ENCODE assay signal across 8 cellular contexts in genomic region chr3:177201707-177202397, GRCh38. TPM values are rescaled to one million over a fixed set of nuclear protein-coding genes. Genes with fewer than 3 reads are reported as not detected.
DNase-seq lines count a peak whose midpoint lies in the region; TF ChIP-seq lines count a peak whose summit lies in the region.

No MANE protein-coding gene starts in this region.

- H3K9me2 ChIP-seq in PC-9 (ENCODE audit: insufficient read depth) = no peaks in the 10 kb centered on the region

- H2AFZ ChIP-seq in PC-9 = no peak overlapping the region

- CTCF ChIA-PET in PC-9 (lab: Charles Lee) = no interaction called here

- intact Hi-C loops in PC-9 (cut with micrococcal nuclease; ENCODE audit: unreplicated experiment) = no loop called here

- no peak overlapping the region for H3K4me3 ChIP-seq in PC-9

- no peaks in the 10 kb centered on the region for H3K36me3 ChIP-seq in PC-9 (ENCODE audit: low read depth)

- H3K4me2 ChIP-seq in PC-9 = no peak overlapping the region

- BruUV-seq in PC-9 (replicated peaks; lab: Mats Ljungman, UMichigan) = no TSS peak

- no peaks in the 10 kb centered on the region for H3K27me3 ChIP-seq in PC-9 (ENCODE audit: insufficient read depth, low read depth)

- H3F3A ChIP-seq in PC-9 (ENCODE audit: insufficient read depth, low read depth) = peaks cover 20% of the 10 kb centered on the region; the same call in 1 of the 2 replicates

- DNase-seq in GM10266 (ENCODE audit: extremely low spot score) (peak; percentile 92), H4 (ENCODE audit: low spot score) (peak; percentile 90), NAMALWA (ENCODE audit: low spot score) (peak; percentile 61), cerebellar nuclear complex (lab: John Stamatoyannopoulos, UW) (no peak), PC-9 (no peak), AG08396 (ENCODE audit: low spot score) (no peak)
- DNase-seq in activated gamma-delta T cell treated with anti-CD3 and anti-CD28 coated beads, Interleukin-2, amount 50 U/mL, for 16 hours (ENCODE audit: low read depth) = peak; percentile 35
- DNase-seq in stimulated activated CD4-positive, alpha-beta T cell treated with anti-CD3 and anti-CD28 coated beads, Interleukin-12 subunit alpha, Interleukin-12 subunit beta, amount 100 ng/mL, for 48 hours (ENCODE audit: low read depth in 2 of 3, low spot score in 1 of 3) = peak in 2 of 3 donors; percentile 31 to 44

- H4K20me1 ChIP-seq in PC-9 (ENCODE audit: insufficient read depth) = no peaks in the 10 kb centered on the region

- no peaks in the 10 kb centered on the region for H3K9me3 ChIP-seq in PC-9 (ENCODE audit: insufficient read depth, low read depth)

- no peak overlapping the region for H3K27ac ChIP-seq in PC-9

- no peaks in the 10 kb centered on the region for H3K79me2 ChIP-seq in PC-9 (ENCODE audit: low read depth)

- TF ChIP-seq CTCF in GM10266 (IDR thresholded peaks at IDR 0.05; ENCODE audit: control insufficient read depth, insufficient read depth, low read depth, missing control alignments) = no peak
- TF ChIP-seq CTCF in PC-9 (conservative IDR thresholded peaks at IDR 0.05) = no peak

- POLR2A ChIA-PET in PC-9 (lab: Charles Lee; ENCODE audit: unreplicated experiment) = no interaction called here

- peaks cover 26% of the 10 kb centered on the region for H3K4me1 ChIP-seq in PC-9 (replicated peaks; ENCODE audit: insufficient read depth)

RNA-seq across cellular contexts. Expression of gene TBL1XR1, which starts 4.6 kb away (rescaled TPM):
- total RNA-seq in H4 (2014; rRNA removed; shearing (Covaris generic)) = 102 and 118 TPM in 2 replicates
- total RNA-seq in PC-9 (2021) = 232 and 243 TPM in 2 replicates

Comparison
In these comparisons a context has a peak if more than half of its experiments do, and no peak if none do; other contexts are left out.
1. DNase-seq: peak in GM10266 (single experiment), H4 (single experiment), NAMALWA (single experiment), activated gamma-delta T cell treated with anti-CD3 and anti-CD28 coated beads, Interleukin-2, amount 50 U/mL, for 16 hours (single experiment) and stimulated activated CD4-positive, alpha-beta T cell treated with anti-CD3 and anti-CD28 coated beads, Interleukin-12 subunit alpha, Interleukin-12 subunit beta, amount 100 ng/mL, for 48 hours (2 of 3); none in cerebellar nuclear complex (0 of 2), PC-9 (0 of 2) and AG08396 (single experiment).